In the genomic region with DNA sequence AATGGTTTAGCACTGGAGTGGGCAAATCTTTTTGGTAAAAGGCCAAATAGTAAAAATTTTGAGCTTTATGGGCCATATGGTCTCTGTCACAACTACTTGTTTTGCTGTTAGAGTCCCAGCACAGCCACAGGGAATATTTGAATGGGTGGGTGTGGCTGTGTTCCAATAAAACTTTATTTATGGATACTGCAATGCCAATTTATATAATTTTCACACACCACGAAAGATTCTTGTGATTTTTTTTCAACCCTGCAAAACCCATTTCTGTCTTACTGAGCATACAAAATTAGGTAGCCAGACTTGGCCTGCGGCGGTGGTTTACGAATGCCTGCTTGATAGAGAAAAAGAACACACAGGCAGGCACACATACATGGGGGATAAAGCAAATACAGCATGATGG, we compare ENCODE assay signal across 2 cellular contexts.
TF ChIP-seq lines count a peak whose summit lies in the region.

No MANE protein-coding gene starts in this region.

TF ChIP-seq in A549, 52 proteins besides CTCF, POLR2A, EP300 and RAD21 (continued from another document):
- TF ChIP-seq, protein P1, sequence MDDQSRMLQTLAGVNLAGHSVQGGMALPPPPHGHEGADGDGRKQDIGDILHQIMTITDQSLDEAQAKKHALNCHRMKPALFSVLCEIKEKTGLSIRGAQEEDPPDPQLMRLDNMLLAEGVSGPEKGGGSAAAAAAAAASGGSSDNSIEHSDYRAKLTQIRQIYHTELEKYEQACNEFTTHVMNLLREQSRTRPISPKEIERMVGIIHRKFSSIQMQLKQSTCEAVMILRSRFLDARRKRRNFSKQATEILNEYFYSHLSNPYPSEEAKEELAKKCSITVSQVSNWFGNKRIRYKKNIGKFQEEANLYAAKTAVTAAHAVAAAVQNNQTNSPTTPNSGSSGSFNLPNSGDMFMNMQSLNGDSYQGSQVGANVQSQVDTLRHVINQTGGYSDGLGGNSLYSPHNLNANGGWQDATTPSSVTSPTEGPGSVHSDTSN (IDR thresholded peaks at IDR 0.05) = no peak
- TF ChIP-seq ZNF302 (CRISPR knock-in tag; IDR thresholded peaks at IDR 0.05) (no peak), NR3C1 (IDR thresholded peaks at IDR 0.05) (no peak), JUNB (IDR thresholded peaks at IDR 0.05) (no peak), FOSL2 (IDR thresholded peaks at IDR 0.05) (no peak), FOSL2 (CRISPR knock-in tag; IDR thresholded peaks at IDR 0.05) (no peak), HOXB13 (CRISPR knock-in tag; IDR thresholded peaks at IDR 0.05; ENCODE audit: low read depth) (no peak), NPAS2 (CRISPR knock-in tag; IDR thresholded peaks at IDR 0.05; ENCODE audit: borderline replicate concordance) (no peak), TFCP2L1 (CRISPR knock-in tag; IDR thresholded peaks at IDR 0.05) (no peak), CBX8 (IDR thresholded peaks at IDR 0.05) (no peak), CBX2 (IDR thresholded peaks at IDR 0.05; ENCODE audit: borderline replicate concordance, low read depth) (no peak)
- TF ChIP-seq, protein P2, sequence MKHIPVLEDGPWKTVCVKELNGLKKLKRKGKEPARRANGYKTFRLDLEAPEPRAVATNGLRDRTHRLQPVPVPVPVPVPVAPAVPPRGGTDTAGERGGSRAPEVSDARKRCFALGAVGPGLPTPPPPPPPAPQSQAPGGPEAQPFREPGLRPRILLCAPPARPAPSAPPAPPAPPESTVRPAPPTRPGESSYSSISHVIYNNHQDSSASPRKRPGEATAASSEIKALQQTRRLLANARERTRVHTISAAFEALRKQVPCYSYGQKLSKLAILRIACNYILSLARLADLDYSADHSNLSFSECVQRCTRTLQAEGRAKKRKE (CRISPR knock-in tag; IDR thresholded peaks at IDR 0.05; ENCODE audit: low read depth) = no peak
TF ChIP-seq in A549: peak in this region for 0.

TF ChIP-seq in WTC11, 78 proteins besides CTCF, POLR2A, EP300 and RAD21 (continued from another document):
- TF ChIP-seq, protein P3, sequence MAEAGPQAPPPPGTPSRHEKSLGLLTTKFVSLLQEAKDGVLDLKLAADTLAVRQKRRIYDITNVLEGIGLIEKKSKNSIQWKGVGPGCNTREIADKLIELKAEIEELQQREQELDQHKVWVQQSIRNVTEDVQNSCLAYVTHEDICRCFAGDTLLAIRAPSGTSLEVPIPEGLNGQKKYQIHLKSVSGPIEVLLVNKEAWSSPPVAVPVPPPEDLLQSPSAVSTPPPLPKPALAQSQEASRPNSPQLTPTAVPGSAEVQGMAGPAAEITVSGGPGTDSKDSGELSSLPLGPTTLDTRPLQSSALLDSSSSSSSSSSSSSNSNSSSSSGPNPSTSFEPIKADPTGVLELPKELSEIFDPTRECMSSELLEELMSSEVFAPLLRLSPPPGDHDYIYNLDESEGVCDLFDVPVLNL (CRISPR knock-in tag; IDR thresholded peaks at IDR 0.05; ENCODE audit: borderline replicate concordance, low read depth) = no peak
- TF ChIP-seq, protein P4, sequence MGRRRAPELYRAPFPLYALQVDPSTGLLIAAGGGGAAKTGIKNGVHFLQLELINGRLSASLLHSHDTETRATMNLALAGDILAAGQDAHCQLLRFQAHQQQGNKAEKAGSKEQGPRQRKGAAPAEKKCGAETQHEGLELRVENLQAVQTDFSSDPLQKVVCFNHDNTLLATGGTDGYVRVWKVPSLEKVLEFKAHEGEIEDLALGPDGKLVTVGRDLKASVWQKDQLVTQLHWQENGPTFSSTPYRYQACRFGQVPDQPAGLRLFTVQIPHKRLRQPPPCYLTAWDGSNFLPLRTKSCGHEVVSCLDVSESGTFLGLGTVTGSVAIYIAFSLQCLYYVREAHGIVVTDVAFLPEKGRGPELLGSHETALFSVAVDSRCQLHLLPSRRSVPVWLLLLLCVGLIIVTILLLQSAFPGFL (CRISPR knock-in tag; IDR thresholded peaks at IDR 0.05; ENCODE audit: borderline replicate concordance) = no peak
- no peak for TF ChIP-seq ZNF138 (CRISPR knock-in tag; conservative IDR thresholded peaks at IDR 0.05)
TF ChIP-seq in WTC11: peak in this region for 0.
